ENCODE assay signal across 16 cellular contexts in the genomic region with DNA sequence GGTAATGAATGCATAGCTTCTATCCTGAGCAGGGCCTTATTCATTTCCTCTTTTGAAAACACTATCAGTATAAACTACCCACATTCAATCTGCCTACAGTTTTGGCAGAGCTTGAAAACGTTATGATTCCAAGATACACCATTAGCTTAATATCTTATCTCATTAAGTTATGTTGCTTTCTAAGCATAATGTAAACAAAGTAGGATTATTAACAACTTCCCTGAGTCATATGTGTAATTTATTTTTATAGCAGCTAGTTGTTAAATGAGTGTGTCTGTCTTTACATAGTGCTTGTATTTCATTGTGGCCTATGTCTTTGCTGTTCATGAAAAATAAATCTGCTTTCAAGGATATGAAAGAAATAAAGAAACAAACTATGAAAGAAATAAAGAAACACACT.
"Had no signal": no experiment of that assay in that cellular context is flagged by ENCODE, and none has a peak within 500 bp of the region (broad histone marks: within the 10 kb centered on the region; RNA-seq: fewer than 3 reads in every experiment).

No MANE protein-coding gene starts in this region.

- H3K4me1 ChIP-seq: gastrocnemius medialis, psoas muscle had no signal

- ATAC-seq: esophagus mucosa; gastrocnemius medialis; left lobe of liver; mucosa of descending colon; naive thymus-derived CD8-positive, alpha-beta T cell; psoas muscle; sciatic nerve had no signal

- H3K27ac ChIP-seq: gastrocnemius medialis, neutrophil, psoas muscle had no signal

- H3K36me3 ChIP-seq: gastrocnemius medialis, neutrophil had no signal

- H3K4me3 ChIP-seq: gastrocnemius medialis, mucosa of descending colon, psoas muscle had no signal

- H3K9me3 ChIP-seq: gastrocnemius medialis, mucosa of descending colon, neutrophil, psoas muscle had no signal

- DNase-seq: effector memory CD4-positive, alpha-beta T cell; gastrocnemius medialis; glutamatergic neuron; islet precursor cell; mammary epithelial cell; mucosa of descending colon; naive thymus-derived CD8-positive, alpha-beta T cell; psoas muscle; retina; stimulated activated CD4-positive, alpha-beta T cell treated with anti-CD3 and anti-CD28 coated beads, Interleukin-2, amount 100 ng/mL, for 48 hours; stimulated activated naive CD4-positive, alpha-beta T cell treated with Interleukin-2 at 50 U/mL for 16 hours; trophoblast cell had no signal

- H3K27me3 ChIP-seq: gastrocnemius medialis, neutrophil had no signal
